In the genomic region with DNA sequence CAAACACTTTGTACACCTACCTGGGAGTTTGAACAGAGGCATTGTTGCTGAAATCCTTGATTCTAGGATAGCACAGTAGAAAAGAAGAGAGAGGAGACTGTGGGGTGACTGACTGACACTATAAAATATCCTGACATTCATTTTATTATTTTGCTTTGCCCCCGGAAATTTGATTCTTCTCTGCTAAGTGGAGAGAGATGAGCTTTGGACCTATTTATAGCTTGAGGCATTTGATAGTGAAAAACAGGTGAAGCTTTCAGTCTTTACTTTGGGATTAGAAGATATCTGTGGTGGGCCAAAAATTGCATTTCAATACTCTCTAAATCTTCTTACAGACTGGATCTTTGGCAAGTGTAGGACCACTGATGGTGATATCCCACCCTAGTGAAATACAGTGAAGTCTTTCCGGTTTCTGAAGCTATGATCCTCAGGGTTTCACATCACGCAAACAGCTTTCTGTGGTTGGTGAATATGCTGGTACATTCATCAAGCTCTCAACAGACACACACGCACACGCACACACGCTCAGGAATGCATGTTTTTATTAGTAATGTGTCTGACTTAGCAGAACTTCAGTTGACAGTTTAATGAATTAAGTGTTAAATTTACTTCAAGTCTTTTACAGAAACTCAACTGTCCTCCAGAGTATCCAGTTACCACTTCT, we compare ENCODE assay signal across 20 cellular contexts. TPM values are rescaled to one million over a fixed set of nuclear protein-coding genes. Genes with fewer than 3 reads are reported as not detected.
A peak's percentile ranks its signal among the peaks of the same experiment; 100 is the strongest.
DNase-seq lines count a peak whose midpoint lies in the region; TF ChIP-seq lines count a peak whose summit lies in the region.
"Had no signal": no experiment of that assay in that cellular context is flagged by ENCODE, and none has a peak within 500 bp of the region (broad histone marks: within the 10 kb centered on the region; RNA-seq: fewer than 3 reads in every experiment).

TSS of gene AMPD1 (minus strand) at position 117 of the 664 bp plus-strand sequence. CDS start at position 42, 75 bp downstream.

- H3K9me3 ChIP-seq in osteoblast (ENCODE audit: low read depth, low read length): no peaks in the 10 kb centered on the region
- no peaks in the 10 kb centered on the region for H3K9me3 ChIP-seq in WERI-Rb-1 (ENCODE audit: severe bottlenecking)
- H3K9me3 ChIP-seq: HAP-1 had no signal

- H3K79me2 ChIP-seq in osteoblast (ENCODE audit: insufficient read depth, low read length): no peaks in the 10 kb centered on the region

- CTCF ChIA-PET in HEK293T (lab: Yijun Ruan, JAX): interaction anchor here (0.5 kb wide), 1 partner anchor 89 kb away, joined by 3 read pairs; no protein-coding TSS in a partner anchor

- H3K4me1 ChIP-seq in osteoblast (ENCODE audit: insufficient read depth, low read length): no peaks in the 10 kb centered on the region

- no peak for TF ChIP-seq CTCF in osteoblast (IDR thresholded peaks at IDR 0.05; ENCODE audit: extremely low read depth, low read depth, low read length)
- no peak for TF ChIP-seq CTCF in WERI-Rb-1 (IDR thresholded peaks at IDR 0.05; ENCODE audit: low read depth, low read length)

- POLR2A ChIA-PET in HEK293T (lab: Yijun Ruan, JAX): interaction anchor here (1.3 to 1.5 kb wide), 2 partner anchors 20 to 26 kb away, joined by 4 read pairs; partner anchors contain the start of gene DENND2C

- DNase-seq in Daoy (ENCODE audit: low read depth): peak; percentile 40
- peak; percentile 43 for DNase-seq in NCI-H226
- DNase-seq in epithelial cell of prostate (ENCODE audit: low read depth, low spot score): peak; percentile 54
- peak; percentile 39 for DNase-seq in osteoblast (ENCODE audit: insufficient read length, low spot score, missing footprints)
- DNase-seq in activated CD4-positive, alpha-beta T cell treated with anti-CD3 and anti-CD28 coated beads, Interleukin-2, amount 50 U/mL, for 48 hours: no peak
- DNase-seq in iPS-NIHi7 (ENCODE audit: extremely low spot score): no peak
- DNase-seq in WERI-Rb-1: no peak
- DNase-seq in HEK293T (ENCODE audit: extremely low spot score): no peak
- DNase-seq: activated CD4-positive, alpha-beta T cell treated with anti-CD3 and anti-CD28 coated beads, Interleukin-2, amount 50 U/mL, for 4 hours; activated T-cell treated with anti-CD3 and anti-CD28 coated beads, Interleukin-2, amount 50 U/mL, for 4 hours; dorsolateral prefrontal cortex; GF-D8; left ventricle myocardium superior; naive thymus-derived CD4-positive, alpha-beta T cell; NCI-H1930; SW 1271 had no signal

- no peak within 1 kb of the TSS for H2AFZ ChIP-seq in osteoblast (ENCODE audit: low read length)

- H3K27ac ChIP-seq in epithelial cell of prostate (no peak within 1 kb of the TSS), osteoblast (ENCODE audit: low read depth, low read length) (no peak within 1 kb of the TSS), WERI-Rb-1 (no peak within 1 kb of the TSS)
- H3K27ac ChIP-seq: dorsolateral prefrontal cortex had no signal

- H3K36me3 ChIP-seq in osteoblast (ENCODE audit: insufficient read depth, low read length): no peaks in the 10 kb centered on the region
- no peaks in the 10 kb centered on the region for H3K36me3 ChIP-seq in WERI-Rb-1
- H3K36me3 ChIP-seq: HAP-1 had no signal

- no peak within 1 kb of the TSS for H3K4me2 ChIP-seq in osteoblast (ENCODE audit: insufficient read depth, low read length)

- H3K27me3 ChIP-seq in osteoblast (ENCODE audit: insufficient read depth, low read length): peaks cover 4% of the 10 kb centered on the region
- no peaks in the 10 kb centered on the region for H3K27me3 ChIP-seq in WERI-Rb-1 (ENCODE audit: insufficient read depth, low read depth, severe bottlenecking)

- no peak within 1 kb of the TSS for H3K4me3 ChIP-seq in osteoblast (ENCODE audit: insufficient read depth, low read length)
- no peak within 1 kb of the TSS for H3K4me3 ChIP-seq in WERI-Rb-1 (ENCODE audit: low read depth, low read length)
- H3K4me3 ChIP-seq: dorsolateral prefrontal cortex, HAP-1 had no signal

- H4K20me1 ChIP-seq in osteoblast (ENCODE audit: insufficient read depth, low read length): no peaks in the 10 kb centered on the region

TF ChIP-seq in HEK293T, 16 proteins besides CTCF, POLR2A, EP300 and RAD21:
- TF ChIP-seq FOXK2 (IDR thresholded peaks at IDR 0.05) (no peak), TARDBP (IDR thresholded peaks at IDR 0.05) (no peak), SP1 (IDR thresholded peaks at IDR 0.05) (no peak), ELF4 (IDR thresholded peaks at IDR 0.05) (no peak), LEF1 (IDR thresholded peaks at IDR 0.05; ENCODE audit: borderline replicate concordance) (no peak), NFRKB (IDR thresholded peaks at IDR 0.05) (no peak), FOXM1 (IDR thresholded peaks at IDR 0.05; ENCODE audit: borderline replicate concordance) (no peak), L3MBTL2 (conservative IDR thresholded peaks at IDR 0.05) (no peak), CTBP1 (IDR thresholded peaks at IDR 0.05; ENCODE audit: borderline replicate concordance) (no peak), HDGF (IDR thresholded peaks at IDR 0.05; ENCODE audit: borderline replicate concordance) (no peak), ZNF384 (IDR thresholded peaks at IDR 0.05) (no peak), BHLHE40 (IDR thresholded peaks at IDR 0.05; ENCODE audit: borderline replicate concordance) (no peak), FOXA1 (IDR thresholded peaks at IDR 0.05) (no peak), SUZ12 (IDR thresholded peaks at IDR 0.05) (no peak), ARNT (IDR thresholded peaks at IDR 0.05) (no peak)
- TF ChIP-seq, protein P1, sequence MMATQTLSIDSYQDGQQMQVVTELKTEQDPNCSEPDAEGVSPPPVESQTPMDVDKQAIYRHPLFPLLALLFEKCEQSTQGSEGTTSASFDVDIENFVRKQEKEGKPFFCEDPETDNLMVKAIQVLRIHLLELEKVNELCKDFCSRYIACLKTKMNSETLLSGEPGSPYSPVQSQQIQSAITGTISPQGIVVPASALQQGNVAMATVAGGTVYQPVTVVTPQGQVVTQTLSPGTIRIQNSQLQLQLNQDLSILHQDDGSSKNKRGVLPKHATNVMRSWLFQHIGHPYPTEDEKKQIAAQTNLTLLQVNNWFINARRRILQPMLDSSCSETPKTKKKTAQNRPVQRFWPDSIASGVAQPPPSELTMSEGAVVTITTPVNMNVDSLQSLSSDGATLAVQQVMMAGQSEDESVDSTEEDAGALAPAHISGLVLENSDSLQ (IDR thresholded peaks at IDR 0.05): no peak

RNA-seq across cellular contexts. Expression of gene AMPD1, which starts in this region (rescaled TPM):
- not detected in 2 replicates for total RNA-seq in Daoy (2014; rRNA removed; shearing (Covaris generic))
- total RNA-seq in osteoblast: not detected in 2 replicates
- total RNA-seq: activated naive CD4-positive, alpha-beta T cell treated with anti-CD3 and anti-CD28 coated beads, Interleukin-2, amount 50 U/mL, for 72 hours; activated T-cell treated with anti-CD3 and anti-CD28 coated beads, Interleukin-2, amount 50 U/mL, for 4 hours; B cell; dorsolateral prefrontal cortex; esophagus mucosa; naive thymus-derived CD4-positive, alpha-beta T cell had no signal

Comparison
In these comparisons a context has a peak if more than half of its experiments do, and no peak if none do; other contexts are left out.
1. Peak in DNase-seq in Daoy; RNA of the gene not detected or under 1 TPM.
2. Peak in DNase-seq in osteoblast; RNA of the gene not detected or under 1 TPM.
3. DNase-seq: peak in NCI-H226 (single experiment) and epithelial cell of prostate (single experiment); none in activated CD4-positive, alpha-beta T cell treated with anti-CD3 and anti-CD28 coated beads, Interleukin-2, amount 50 U/mL, for 48 hours (0 of 2), iPS-NIHi7 (single experiment), WERI-Rb-1 (single experiment) and HEK293T (single experiment).